In the genomic region with DNA sequence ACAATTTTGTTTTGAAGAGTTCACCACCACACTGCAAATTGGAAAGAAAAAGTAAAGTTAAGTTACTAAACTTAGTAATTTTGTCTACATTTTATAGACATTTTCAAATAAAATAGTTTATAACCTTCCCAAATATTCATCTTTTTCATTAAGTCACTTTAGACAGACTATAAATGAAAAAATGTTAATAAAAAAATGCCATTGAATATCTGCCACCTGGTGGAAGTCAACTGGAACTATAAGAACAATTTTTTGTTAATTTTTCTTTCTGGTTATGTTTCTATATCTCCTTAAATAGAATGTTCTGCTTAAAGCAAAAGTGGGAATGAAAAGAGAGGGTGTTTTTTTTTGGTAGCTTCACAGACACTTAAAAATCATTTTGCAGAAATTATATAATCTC, we compare ENCODE assay signal across 15 cellular contexts.
A peak's percentile ranks its signal among the peaks of the same experiment; 100 is the strongest.
DNase-seq lines count a peak whose midpoint lies in the region; ATAC-seq, FAIRE-seq and TF ChIP-seq lines count a peak whose summit lies in the region.
"Had no signal": no experiment of that assay in that cellular context is flagged by ENCODE, and none has a peak within 500 bp of the region (broad histone marks: within the 10 kb centered on the region; RNA-seq: fewer than 3 reads in every experiment).

No MANE protein-coding gene starts in this region.

- no peak overlapping the region for H3K9ac ChIP-seq in endothelial cell of umbilical vein (replicated peaks; ENCODE audit: extremely low read depth, insufficient read depth, low read length)
- H3K9ac ChIP-seq: BLaER1 treated with 17β-estradiol and CSF1 and Interleukin-3, amounts not matched to agents 10 nM and 100 nM had no signal

- H3K9me2 ChIP-seq in OCI-LY7 (ENCODE audit: insufficient read depth, low read length): no peaks in the 10 kb centered on the region

- no peak for DNase-seq in activated CD8-positive, alpha-beta T cell treated with anti-CD3 and anti-CD28 coated beads for 36 hours
- DNase-seq in activated CD8-positive, alpha-beta T cell treated with anti-CD3 and anti-CD28 coated beads, Interleukin-2, amount 10 ng/mL, durations not matched to agents 7 days and 5 days: no peak
- DNase-seq in OCI-LY7 (ENCODE audit: low spot score) (peak; percentile 28), endothelial cell of umbilical vein (ENCODE audit: low read depth, low spot score) (peak; percentile 19), upper lobe of right lung (no peak), activated gamma-delta T cell treated with Interleukin-2 at 50 U/mL for 16 hours (no peak)
- DNase-seq: islet precursor cell; stimulated activated naive B cell treated with anti-CD40 and anti-IgM and Interleukin-4, amounts not matched to agents 10 μg/mL and 1 μg/mL and 100 μg/mL, for 72 hours had no signal

- H2AFZ ChIP-seq in OCI-LY7 (ENCODE audit: low read length): 0 out of 2 replicates have a peak overlapping the region, but pooled peaks have one; percentile 20
- H2AFZ ChIP-seq in endothelial cell of umbilical vein (ENCODE audit: low read depth, low read length): no peak overlapping the region

- no peak overlapping the region for H3K4me2 ChIP-seq in OCI-LY7 (ENCODE audit: low read length)
- H3K4me2 ChIP-seq in endothelial cell of umbilical vein (ENCODE audit: insufficient read depth, low read length): no peak overlapping the region
- H3K4me2 ChIP-seq: BLaER1 treated with 17β-estradiol and CSF1 and Interleukin-3, amounts not matched to agents 10 nM and 100 nM had no signal

- H3K36me3 Mint-ChIP-seq in activated CD8-positive, alpha-beta T cell treated with anti-CD3 and anti-CD28 coated beads for 36 hours (ENCODE audit: low read depth): no peaks in the 10 kb centered on the region
- H3K36me3 Mint-ChIP-seq in activated CD8-positive, alpha-beta T cell treated with anti-CD3 and anti-CD28 coated beads, Interleukin-2, amount 10 ng/mL, durations not matched to agents 7 days and 5 days (ENCODE audit: low read depth): no peaks in the 10 kb centered on the region
- H3K36me3 Mint-ChIP-seq: activated naive CD4-positive, alpha-beta T cell treated with anti-CD3 and anti-CD28 coated beads, Interleukin-2, amount 50 U/mL, for 24 hours had no signal

- peaks cover 16% of the 10 kb centered on the region for H3K9me3 ChIP-seq in OCI-LY7 (ENCODE audit: low read length)
- H3K9me3 ChIP-seq in endothelial cell of umbilical vein (replicated peaks; ENCODE audit: control insufficient read depth, insufficient read depth, low read length): no peaks in the 10 kb centered on the region
- no peaks in the 10 kb centered on the region for H3K9me3 ChIP-seq in upper lobe of right lung
- H3K9me3 ChIP-seq: neutrophil had no signal

- H3K4me3 Mint-ChIP-seq in activated CD8-positive, alpha-beta T cell treated with anti-CD3 and anti-CD28 coated beads for 36 hours: no peak overlapping the region
- H3K4me3 Mint-ChIP-seq in activated CD8-positive, alpha-beta T cell treated with anti-CD3 and anti-CD28 coated beads, Interleukin-2, amount 10 ng/mL, durations not matched to agents 7 days and 5 days: no peak overlapping the region
- H3K4me3 Mint-ChIP-seq: activated naive CD4-positive, alpha-beta T cell treated with anti-CD3 and anti-CD28 coated beads, Interleukin-2, amount 50 U/mL, for 24 hours; stimulated activated naive B cell treated with anti-CD40 and anti-IgM and Interleukin-4, amounts not matched to agents 10 μg/mL and 1 μg/mL and 100 μg/mL, for 72 hours had no signal

- POLR2A ChIA-PET in activated CD8-positive, alpha-beta T cell treated with anti-CD3 and anti-CD28 coated beads for 36 hours (lab: Charles Lee): no interaction called here
- POLR2A ChIA-PET in activated CD8-positive, alpha-beta T cell treated with anti-CD3 and anti-CD28 coated beads, Interleukin-2, amount 10 ng/mL, durations not matched to agents 7 days and 5 days (lab: Charles Lee): no interaction called here
- POLR2A ChIA-PET in OCI-LY7 (lab: Charles Lee) (interaction anchor here (1.2 kb wide), 1 partner anchor 11 kb away, joined by 4 read pairs; no protein-coding TSS in a partner anchor), endothelial cell of umbilical vein (lab: Charles Lee) (no interaction called here)

- no peak for FAIRE-seq in endothelial cell of umbilical vein (lab: Jason Lieb, UNC)
- FAIRE-seq: K562 had no signal

- H3K27me3 Mint-ChIP-seq in activated CD8-positive, alpha-beta T cell treated with anti-CD3 and anti-CD28 coated beads for 36 hours: no peaks in the 10 kb centered on the region
- no peaks in the 10 kb centered on the region for H3K27me3 Mint-ChIP-seq in activated CD8-positive, alpha-beta T cell treated with anti-CD3 and anti-CD28 coated beads, Interleukin-2, amount 10 ng/mL, durations not matched to agents 7 days and 5 days (ENCODE audit: low read depth)
- H3K27me3 Mint-ChIP-seq: activated naive CD4-positive, alpha-beta T cell treated with anti-CD3 and anti-CD28 coated beads, Interleukin-2, amount 50 U/mL, for 24 hours; stimulated activated naive B cell treated with anti-CD40 and anti-IgM and Interleukin-4, amounts not matched to agents 10 μg/mL and 1 μg/mL and 100 μg/mL, for 72 hours had no signal

- no TSS peak for BruUV-seq in OCI-LY7 (replicated peaks; lab: Mats Ljungman, UMichigan)
- no TSS peak for BruUV-seq in endothelial cell of umbilical vein (replicated peaks; lab: Mats Ljungman, UMichigan)

- no peak for ATAC-seq in activated CD8-positive, alpha-beta T cell treated with anti-CD3 and anti-CD28 coated beads for 36 hours
- no peak for ATAC-seq in activated CD8-positive, alpha-beta T cell treated with anti-CD3 and anti-CD28 coated beads, Interleukin-2, amount 10 ng/mL, durations not matched to agents 7 days and 5 days
- ATAC-seq in upper lobe of right lung: no peak
- ATAC-seq in GM18907 (IDR thresholded peaks at IDR 0.05; ENCODE audit: unreplicated experiment): no peak
- ATAC-seq in GM21529 (IDR thresholded peaks at IDR 0.05; ENCODE audit: unreplicated experiment): no peak
- ATAC-seq: K562; stimulated activated naive B cell treated with anti-CD40 and anti-IgM and Interleukin-4, amounts not matched to agents 10 μg/mL and 1 μg/mL and 100 μg/mL, for 72 hours had no signal

- peaks cover 6% of the 10 kb centered on the region; the same call in 1 of the 2 replicates for H3K36me3 ChIP-seq in OCI-LY7 (ENCODE audit: insufficient read depth, low read length)
- H3K36me3 ChIP-seq in endothelial cell of umbilical vein (ENCODE audit: control insufficient read depth in 2 of 2, extremely low read depth in 1 of 2, insufficient read depth in 2 of 2, low read length in 2 of 2): no peaks in the 10 kb centered on the region
- no peaks in the 10 kb centered on the region for H3K36me3 ChIP-seq in upper lobe of right lung
- H3K36me3 ChIP-seq: BLaER1 treated with 17β-estradiol and CSF1 and Interleukin-3, amounts not matched to agents 10 nM and 100 nM; neutrophil had no signal

- H3K9me1 ChIP-seq in endothelial cell of umbilical vein (replicated peaks; ENCODE audit: control insufficient read depth, extremely low read depth, insufficient read depth, low read length): no peaks in the 10 kb centered on the region

- dilution Hi-C loops in endothelial cell of umbilical vein (cut with MboI; ENCODE audit: extremely low pct_ligation_motif_present, low sequenced_read_pairs): no loop called here

- intact Hi-C loops in activated CD8-positive, alpha-beta T cell treated with anti-CD3 and anti-CD28 coated beads for 36 hours (cut with micrococcal nuclease): no loop called here
- intact Hi-C loops in OCI-LY7 (cut with micrococcal nuclease; ENCODE audit: unreplicated experiment): loop anchor here (5.0 kb wide), 1 partner anchor 347 kb away; no protein-coding TSS in a partner anchor
- intact Hi-C loops in endothelial cell of umbilical vein (cut with micrococcal nuclease): loop anchor here (1.0 to 10.0 kb wide), 3 partner anchors 42 to 1870 kb away; no protein-coding TSS in a partner anchor
- intact Hi-C loops in upper lobe of right lung (cut with DNase I): no loop called here

- H3K4me3 ChIP-seq in OCI-LY7 (ENCODE audit: low read depth, low read length, poor library complexity, severe bottlenecking) (no peak overlapping the region), endothelial cell of umbilical vein (replicated peaks in 1 of 3; ENCODE audit: insufficient read depth in 1 of 3, low read depth in 1 of 3, low read length in 3 of 3) (no peak overlapping the region), upper lobe of right lung (no peak overlapping the region)
- H3K4me3 ChIP-seq: BLaER1 treated with 17β-estradiol and CSF1 and Interleukin-3, amounts not matched to agents 10 nM and 100 nM; K562 had no signal

- no peak for TF ChIP-seq POLR2A in endothelial cell of umbilical vein (IDR thresholded peaks at IDR 0.05; ENCODE audit: low read depth, low read length)

- no peaks in the 10 kb centered on the region for H3K4me1 ChIP-seq in OCI-LY7 (ENCODE audit: insufficient read depth, low read length, poor library complexity, severe bottlenecking)
- no peaks in the 10 kb centered on the region for H3K4me1 ChIP-seq in endothelial cell of umbilical vein (ENCODE audit: control insufficient read depth, extremely low read depth, insufficient read depth, low read length)
- H3K4me1 ChIP-seq in upper lobe of right lung: no peaks in the 10 kb centered on the region
- H3K4me1 ChIP-seq: BLaER1 treated with 17β-estradiol and CSF1 and Interleukin-3, amounts not matched to agents 10 nM and 100 nM had no signal

- H3K27me3 ChIP-seq in endothelial cell of umbilical vein (ENCODE audit: control insufficient read depth in 2 of 2, insufficient read depth in 2 of 2, low read length in 2 of 2): no peaks in the 10 kb centered on the region
- H3K27me3 ChIP-seq in upper lobe of right lung: no peaks in the 10 kb centered on the region
- H3K27me3 ChIP-seq: BLaER1 treated with 17β-estradiol and CSF1 and Interleukin-3, amounts not matched to agents 10 nM and 100 nM; neutrophil had no signal

- H4K20me1 ChIP-seq in OCI-LY7 (ENCODE audit: insufficient read depth, low read length) (no peaks in the 10 kb centered on the region), endothelial cell of umbilical vein (replicated peaks; ENCODE audit: control insufficient read depth, extremely low read depth, insufficient read depth, low read length) (no peaks in the 10 kb centered on the region)
- H4K20me1 ChIP-seq: BLaER1 treated with 17β-estradiol and CSF1 and Interleukin-3, amounts not matched to agents 10 nM and 100 nM had no signal

- H3K79me2 ChIP-seq in OCI-LY7 (ENCODE audit: insufficient read depth, low read depth, low read length): no peaks in the 10 kb centered on the region
- H3K79me2 ChIP-seq in endothelial cell of umbilical vein (ENCODE audit: control insufficient read depth, insufficient read depth, low read length): no peaks in the 10 kb centered on the region

- H3K9me3 Mint-ChIP-seq in activated CD8-positive, alpha-beta T cell treated with anti-CD3 and anti-CD28 coated beads for 36 hours: peaks cover 10% of the 10 kb centered on the region
- H3K9me3 Mint-ChIP-seq in activated CD8-positive, alpha-beta T cell treated with anti-CD3 and anti-CD28 coated beads, Interleukin-2, amount 10 ng/mL, durations not matched to agents 7 days and 5 days (ENCODE audit: insufficient read depth): peaks cover 13% of the 10 kb centered on the region

- CTCF ChIA-PET in activated CD8-positive, alpha-beta T cell treated with anti-CD3 and anti-CD28 coated beads for 36 hours (lab: Charles Lee): no interaction called here
- CTCF ChIA-PET in activated CD8-positive, alpha-beta T cell treated with anti-CD3 and anti-CD28 coated beads, Interleukin-2, amount 10 ng/mL, durations not matched to agents 7 days and 5 days (lab: Charles Lee): no interaction called here
- CTCF ChIA-PET in OCI-LY7 (lab: Charles Lee; ENCODE audit: unreplicated experiment) (no interaction called here), endothelial cell of umbilical vein (lab: Charles Lee) (interaction anchor here (1.0 to 1.6 kb wide), 4 partner anchors 8 to 1522 kb away, joined by 3 to 8 read pairs (median 6); no protein-coding TSS in a partner anchor)

- H3K27ac Mint-ChIP-seq in activated CD8-positive, alpha-beta T cell treated with anti-CD3 and anti-CD28 coated beads for 36 hours: no peak overlapping the region
- no peak overlapping the region for H3K27ac Mint-ChIP-seq in activated CD8-positive, alpha-beta T cell treated with anti-CD3 and anti-CD28 coated beads, Interleukin-2, amount 10 ng/mL, durations not matched to agents 7 days and 5 days
- H3K27ac Mint-ChIP-seq: activated naive CD4-positive, alpha-beta T cell treated with anti-CD3 and anti-CD28 coated beads, Interleukin-2, amount 50 U/mL, for 24 hours; stimulated activated naive B cell treated with anti-CD40 and anti-IgM and Interleukin-4, amounts not matched to agents 10 μg/mL and 1 μg/mL and 100 μg/mL, for 72 hours had no signal

- no peaks in the 10 kb centered on the region for H3K4me1 Mint-ChIP-seq in activated CD8-positive, alpha-beta T cell treated with anti-CD3 and anti-CD28 coated beads for 36 hours (ENCODE audit: low read depth)
- H3K4me1 Mint-ChIP-seq in activated CD8-positive, alpha-beta T cell treated with anti-CD3 and anti-CD28 coated beads, Interleukin-2, amount 10 ng/mL, durations not matched to agents 7 days and 5 days (ENCODE audit: low read depth): no peaks in the 10 kb centered on the region
- H3K4me1 Mint-ChIP-seq: activated naive CD4-positive, alpha-beta T cell treated with anti-CD3 and anti-CD28 coated beads, Interleukin-2, amount 50 U/mL, for 24 hours; stimulated activated naive B cell treated with anti-CD40 and anti-IgM and Interleukin-4, amounts not matched to agents 10 μg/mL and 1 μg/mL and 100 μg/mL, for 72 hours had no signal

- H3K27ac ChIP-seq in OCI-LY7 (ENCODE audit: low read depth, low read length, poor library complexity, severe bottlenecking): no peak overlapping the region
- H3K27ac ChIP-seq in endothelial cell of umbilical vein (ENCODE audit: insufficient read depth, low read depth, low read length): no peak overlapping the region
- no peak overlapping the region for H3K27ac ChIP-seq in upper lobe of right lung
- H3K27ac ChIP-seq: BLaER1 treated with 17β-estradiol and CSF1 and Interleukin-3, amounts not matched to agents 10 nM and 100 nM; epithelial cell of prostate; neutrophil had no signal

- peak; percentile 10 for TF ChIP-seq CTCF in activated CD8-positive, alpha-beta T cell treated with anti-CD3 and anti-CD28 coated beads for 36 hours (IDR thresholded peaks at IDR 0.05)
- peak; percentile 81 for TF ChIP-seq CTCF in OCI-LY7 (conservative IDR thresholded peaks at IDR 0.05; ENCODE audit: low read length)
- TF ChIP-seq CTCF in endothelial cell of umbilical vein (IDR thresholded peaks at IDR 0.05; ENCODE audit: extremely low read depth in 1 of 2, insufficient read depth in 1 of 2, low read depth in 1 of 2, low read length in 2 of 2): peak; percentile 13 to 18
- peak; percentile 31 for TF ChIP-seq CTCF in upper lobe of right lung (IDR thresholded peaks at IDR 0.05)

Comparison
In these comparisons a context has a peak if more than half of its experiments do, and no peak if none do; other contexts are left out.
1. DNase-seq: peak in OCI-LY7 (single experiment) and endothelial cell of umbilical vein (single experiment); none in activated CD8-positive, alpha-beta T cell treated with anti-CD3 and anti-CD28 coated beads for 36 hours (single experiment), activated CD8-positive, alpha-beta T cell treated with anti-CD3 and anti-CD28 coated beads, Interleukin-2, amount 10 ng/mL, durations not matched to agents 7 days and 5 days (single experiment), upper lobe of right lung (single experiment) and activated gamma-delta T cell treated with Interleukin-2 at 50 U/mL for 16 hours (single experiment).
2. CTCF ChIP-seq: peak in every context shown above with its lines; median percentile 81 in OCI-LY7; 31 in upper lobe of right lung; 16 in endothelial cell of umbilical vein; 10 in activated CD8-positive, alpha-beta T cell treated with anti-CD3 and anti-CD28 coated beads for 36 hours.
3. intact Hi-C loops: an anchor here in OCI-LY7 (5.0 kb wide) and endothelial cell of umbilical vein (1.0 to 10.0 kb wide); none called in activated CD8-positive, alpha-beta T cell treated with anti-CD3 and anti-CD28 coated beads for 36 hours and upper lobe of right lung.